16 cellular contexts compared by ENCODE assay signal in the genomic region with DNA sequence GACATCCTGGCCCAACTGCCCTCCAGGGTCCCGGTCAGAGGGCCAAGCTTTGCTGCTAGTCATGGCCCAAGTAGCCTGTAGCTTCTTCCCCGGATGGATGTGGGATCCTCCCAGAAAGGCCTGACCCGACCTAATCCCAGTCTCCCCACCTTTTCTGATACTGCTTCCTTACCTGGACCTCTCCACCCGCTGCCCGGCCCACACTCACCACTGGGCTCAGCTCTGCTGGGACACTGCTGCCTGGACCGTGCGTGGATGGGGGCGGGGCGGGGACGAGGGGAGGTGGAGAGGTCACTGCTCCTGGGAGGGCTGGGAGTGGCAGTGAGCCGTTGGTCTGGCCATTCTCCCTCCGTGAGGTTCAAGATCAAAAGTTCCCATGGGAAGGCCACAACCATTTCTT. TPM values are rescaled to one million over a fixed set of nuclear protein-coding genes. Genes with fewer than 3 reads are reported as not detected.
DNase-seq lines count a peak whose midpoint lies in the region; ATAC-seq, FAIRE-seq and TF ChIP-seq lines count a peak whose summit lies in the region.
"Had no signal": no experiment of that assay in that cellular context is flagged by ENCODE, and none has a peak within 500 bp of the region (broad histone marks: within the 10 kb centered on the region; RNA-seq: fewer than 3 reads in every experiment).

No MANE protein-coding gene starts in this region.

- H3K14ac ChIP-seq in H1 (ENCODE audit: insufficient read length) = no peak overlapping the region

- H3K4me3 ChIP-seq in H1 (ENCODE audit: extremely low read depth in 1 of 4, insufficient read depth in 2 of 4, low read depth in 3 of 4, low read length in 4 of 4) = no peak overlapping the region
- H3K4me3 ChIP-seq: GM12878 had no signal

- 88% methylated on average over 11 of the region's 12 CpGs; no CpG with 5 or more reads in 1 of the 2 experiments for WGBS in H1 (ENCODE audit: extremely low coverage in 1 of 2, insufficient coverage in 1 of 2, insufficient read length in 1 of 2, insufficient replicate concordance in 2 of 2, low coverage in 1 of 2, low lambda C conversion rate in 2 of 2, missing lambda C conversion rate in 1 of 2), 2 experiments

- no peak for FAIRE-seq in H1 (lab: Jason Lieb, UNC)
- FAIRE-seq: A204.1, GM12878 had no signal

- no peak overlapping the region for H3K18ac ChIP-seq in H1 (ENCODE audit: extremely low read depth, low read length)

- TF ChIP-seq POLR2A in H1 (IDR thresholded peaks at IDR 0.05; ENCODE audit: control extremely low read depth in 1 of 2, low read depth in 2 of 2, low read length in 2 of 2) = no peak

- H2AK5ac ChIP-seq in H1 (ENCODE audit: low read depth, low read length) = no peak overlapping the region

- H3K36me3 ChIP-seq in H1 (ENCODE audit: control insufficient read depth in 2 of 4, insufficient read depth in 4 of 4, low read length in 3 of 4) = no peaks in the 10 kb centered on the region

- H4K20me1 ChIP-seq in H1 (replicated peaks in 1 of 2; ENCODE audit: control insufficient read depth in 1 of 2, insufficient read depth in 2 of 2, low read length in 2 of 2) = no peaks in the 10 kb centered on the region

- H4K91ac ChIP-seq in H1 (replicated peaks; ENCODE audit: insufficient read length, low read length) = peak overlapping the region; percentile 3

- peaks cover 52% of the 10 kb centered on the region for H3K4me1 Mint-ChIP-seq in activated CD4-positive, alpha-beta T cell treated with anti-CD3 and anti-CD28 coated beads, Interleukin-2, amount 10 ng/mL, durations not matched to agents 24 days and 14 days
- peaks cover 68% of the 10 kb centered on the region for H3K4me1 Mint-ChIP-seq in stimulated activated naive CD8-positive, alpha-beta T cell treated with anti-CD3 and anti-CD28 coated beads, Interleukin-15, amount 100 ng/mL, for 72 hours

- CTCF ChIA-PET in H1 (lab: Charles Lee; ENCODE audit: partially characterized antibody) = interaction anchor here (1.2 to 10.9 kb wide), 4 partner anchors 11 to 99 kb away, joined by 3 to 54 read pairs (median 8); partner anchors contain the start of gene FES

- intact Hi-C loops in activated CD4-positive, alpha-beta T cell treated with anti-CD3 and anti-CD28 coated beads, Interleukin-2, amount 10 ng/mL, durations not matched to agents 24 days and 14 days (cut with micrococcal nuclease) = no loop called here
- intact Hi-C loops in cardiac septum (cut with DNase I) = no loop called here

- H2AFZ ChIP-seq in H1 (ENCODE audit: low read length) = no peak overlapping the region

- H2BK15ac ChIP-seq in H1 (ENCODE audit: low read length) = no peak overlapping the region

- no peak for DNase-seq in activated CD4-positive, alpha-beta T cell treated with anti-CD3 and anti-CD28 coated beads, Interleukin-2, amount 10 ng/mL, durations not matched to agents 24 days and 14 days
- no peak for DNase-seq in activated CD4-positive, alpha-beta T cell treated with anti-CD3 and anti-CD28 coated beads, Interleukin-2, amount 50 U/mL, for 1 hour
- no peak for DNase-seq in stimulated activated naive CD8-positive, alpha-beta T cell treated with anti-CD3 and anti-CD28 coated beads, Interleukin-15, amount 100 ng/mL, for 72 hours
- no peak for DNase-seq in stimulated activated naive CD8-positive, alpha-beta T cell treated with anti-CD3 and anti-CD28 coated beads, Interleukin-15, Interleukin-2, amounts not matched to agents 100 U/mL and 50 U/mL, for 24 hours
- no peak for DNase-seq in H1 (ENCODE audit: low read depth in 1 of 2, low spot score in 2 of 2)
- no peak for DNase-seq in H4 (ENCODE audit: low spot score)
- no peak for DNase-seq in cardiac septum (ENCODE audit: low spot score)
- DNase-seq: C1 segment of cervical spinal cord, DMS 273 treated with DMSO at 0.1 percent for 48 hours, GDM1, NCI-H1092, NCI-H146, NCI-H2081 treated with DMSO at 0.1 percent for 48 hours, NCI-H524 had no signal

- H4K8ac ChIP-seq in H1 (ENCODE audit: extremely low read depth, insufficient read depth, low read length) = no peak overlapping the region

- POLR2A ChIA-PET in H1 (lab: Charles Lee; ENCODE audit: partially characterized antibody) = no interaction called here

- no peak overlapping the region for H3K23ac ChIP-seq in H1 (ENCODE audit: insufficient read length)

- H3K79me2 ChIP-seq in H1 (ENCODE audit: control insufficient read depth in 1 of 2, insufficient read depth in 2 of 2, low read length in 2 of 2) = no peaks in the 10 kb centered on the region

- no peak overlapping the region for H2BK20ac ChIP-seq in H1 (ENCODE audit: low read length)

- ATAC-seq in stimulated activated naive CD8-positive, alpha-beta T cell treated with anti-CD3 and anti-CD28 coated beads, Interleukin-15, amount 100 ng/mL, for 72 hours = no peak
- no peak for ATAC-seq in stimulated activated naive CD8-positive, alpha-beta T cell treated with anti-CD3 and anti-CD28 coated beads, Interleukin-15, Interleukin-2, amounts not matched to agents 100 U/mL and 50 U/mL, for 24 hours
- ATAC-seq: GM12878 had no signal

- no peaks in the 10 kb centered on the region for H3K9me3 ChIP-seq in H1 (ENCODE audit: insufficient read depth in 2 of 2, low read depth in 1 of 2, low read length in 1 of 2)

- H3K56ac ChIP-seq in H1 (replicated peaks; ENCODE audit: insufficient read length, low read depth, low read length) = no peak overlapping the region

- TF ChIP-seq CTCF in H1 (IDR thresholded peaks at IDR 0.05; ENCODE audit: control extremely low read depth in 1 of 3, insufficient read depth in 1 of 3, low read depth in 1 of 3, low read length in 3 of 3) = no peak

- H3K27ac ChIP-seq in H1 (ENCODE audit: low read depth, low read length) = no peak overlapping the region

- H3K4ac ChIP-seq in H1 (replicated peaks; ENCODE audit: insufficient read length, low read depth, low read length) = no peak overlapping the region

- no peak for TF ChIP-seq RAD21 in H1 (IDR thresholded peaks at IDR 0.05 in 1 of 2, conservative IDR thresholded peaks at IDR 0.05 in 1 of 2; ENCODE audit: low read depth in 2 of 2, low read length in 2 of 2)

- no peaks in the 10 kb centered on the region for H3K23me2 ChIP-seq in H1 (ENCODE audit: low read depth, low read length)

- no peaks in the 10 kb centered on the region for H3K27me3 Mint-ChIP-seq in activated CD4-positive, alpha-beta T cell treated with anti-CD3 and anti-CD28 coated beads, Interleukin-2, amount 10 ng/mL, durations not matched to agents 24 days and 14 days
- H3K27me3 Mint-ChIP-seq in stimulated activated naive CD8-positive, alpha-beta T cell treated with anti-CD3 and anti-CD28 coated beads, Interleukin-15, amount 100 ng/mL, for 72 hours = no peaks in the 10 kb centered on the region

- peak overlapping the region; percentile 35 for H3K4me3 Mint-ChIP-seq in activated CD4-positive, alpha-beta T cell treated with anti-CD3 and anti-CD28 coated beads, Interleukin-2, amount 10 ng/mL, durations not matched to agents 24 days and 14 days
- H3K4me3 Mint-ChIP-seq in stimulated activated naive CD8-positive, alpha-beta T cell treated with anti-CD3 and anti-CD28 coated beads, Interleukin-15, amount 100 ng/mL, for 72 hours = peak overlapping the region; percentile 17 to 71

- peaks cover 25% of the 10 kb centered on the region for H3K36me3 Mint-ChIP-seq in activated CD4-positive, alpha-beta T cell treated with anti-CD3 and anti-CD28 coated beads, Interleukin-2, amount 10 ng/mL, durations not matched to agents 24 days and 14 days (ENCODE audit: low read depth)

- no peak overlapping the region for H4K5ac ChIP-seq in H1 (ENCODE audit: insufficient read length, low read depth, low read length)

- H3K9me3 Mint-ChIP-seq in activated CD4-positive, alpha-beta T cell treated with anti-CD3 and anti-CD28 coated beads, Interleukin-2, amount 10 ng/mL, durations not matched to agents 24 days and 14 days = no peaks in the 10 kb centered on the region
- H3K9me3 Mint-ChIP-seq in stimulated activated naive CD8-positive, alpha-beta T cell treated with anti-CD3 and anti-CD28 coated beads, Interleukin-15, amount 100 ng/mL, for 72 hours = peaks cover 7% of the 10 kb centered on the region in 2 donors

- no peaks in the 10 kb centered on the region for H3K79me1 ChIP-seq in H1 (ENCODE audit: low read depth, low read length)

- H2BK5ac ChIP-seq in H1 (ENCODE audit: low read depth, low read length) = no peak overlapping the region

- H3K4me2 ChIP-seq in H1 (ENCODE audit: insufficient read depth in 1 of 2, low read depth in 2 of 2, low read length in 2 of 2) = no peak overlapping the region

- no peaks in the 10 kb centered on the region for H3K27me3 ChIP-seq in H1 (replicated peaks in 1 of 4; ENCODE audit: control insufficient read depth in 3 of 4, extremely low read depth in 1 of 4, insufficient read depth in 3 of 4, low read length in 3 of 4)

- TF ChIP-seq EP300 in H1 (IDR thresholded peaks at IDR 0.05; ENCODE audit: borderline replicate concordance in 1 of 2, low read depth in 2 of 2, low read length in 2 of 2) = no peak

- H2BK12ac ChIP-seq in H1 (ENCODE audit: low read depth, low read length) = no peak overlapping the region

- peak overlapping the region; percentile 83 for H3K27ac Mint-ChIP-seq in activated CD4-positive, alpha-beta T cell treated with anti-CD3 and anti-CD28 coated beads, Interleukin-2, amount 10 ng/mL, durations not matched to agents 24 days and 14 days
- H3K27ac Mint-ChIP-seq in stimulated activated naive CD8-positive, alpha-beta T cell treated with anti-CD3 and anti-CD28 coated beads, Interleukin-15, amount 100 ng/mL, for 72 hours = peak overlapping the region in 1 of 2 donors; percentile 90

- H2BK120ac ChIP-seq in H1 (replicated peaks; ENCODE audit: low read depth, low read length) = no peak overlapping the region

- no peak overlapping the region for H3K9ac ChIP-seq in H1 (replicated peaks in 1 of 4; ENCODE audit: extremely low read depth in 1 of 4, low read depth in 3 of 4, low read length in 3 of 4)

- no peaks in the 10 kb centered on the region; a peak in 1 of 7 replicates for H3K4me1 ChIP-seq in H1 (replicated peaks in 1 of 4; ENCODE audit: control insufficient read depth in 3 of 4, insufficient read depth in 4 of 4, low read length in 3 of 4)

RNA-seq across cellular contexts. Expression of gene FURIN, which starts 40.3 kb away (rescaled TPM):
- total RNA-seq in activated CD4-positive, alpha-beta T cell treated with anti-CD3 and anti-CD28 coated beads, Interleukin-2, amount 10 ng/mL, durations not matched to agents 24 days and 14 days = 432 TPM in 2 replicates
- 28.0 and 32.1 TPM in 2 replicates for total RNA-seq in H1 (2021; fragmentation: NEBNext Ultra II Directional; extraction: Animal tissue kit (Norgen Biotek cat#: 25700))
- polyA plus RNA-seq in H1 (2011; rRNA removed) = 15.8 and 22.5 TPM in 2 replicates
- 14.1 TPM for polyA plus RNA-seq in H1 (2011; cell fraction: cytosol; rRNA removed)
- polyA plus RNA-seq in H1 (2011; cell fraction: nucleus; rRNA removed) = 23.4 TPM
- polyA plus RNA-seq in H1 (2012, experiment 1 of 2) = 14.0 to 24.5 TPM (median 23.1 TPM) in 4 replicates
- polyA plus RNA-seq in H1 (2012, experiment 2 of 2) = 21.8 TPM
- 25.4 TPM for polyA plus RNA-seq in H1 (2013, experiment 1 of 2)
- 27.3 TPM for polyA plus RNA-seq in H1 (2013, experiment 2 of 2)
- polyA minus RNA-seq in H1 (2011; rRNA and poly(A)+ RNA removed) = 14.0 and 17.4 TPM in 2 replicates
- 17.1 TPM for polyA minus RNA-seq in H1 (2011; cell fraction: cytosol; rRNA and poly(A)+ RNA removed)
- 12.8 TPM for polyA minus RNA-seq in H1 (2011; cell fraction: nucleus; rRNA and poly(A)+ RNA removed)
- 8.1 and 16.9 TPM in 2 replicates for total RNA-seq in H4 (2014; rRNA removed; shearing (Covaris generic))
- 43.9 TPM for total RNA-seq in cardiac septum

RNA-seq across cellular contexts. Expression of gene FES, which starts 56.2 kb away (rescaled TPM):
- total RNA-seq in activated CD4-positive, alpha-beta T cell treated with anti-CD3 and anti-CD28 coated beads, Interleukin-2, amount 10 ng/mL, durations not matched to agents 24 days and 14 days = 32.5 and 33.7 TPM in 2 replicates
- 6.8 and 8.6 TPM in 2 replicates for total RNA-seq in H1 (2021; fragmentation: NEBNext Ultra II Directional; extraction: Animal tissue kit (Norgen Biotek cat#: 25700))
- 8.5 and 10.9 TPM in 2 replicates for polyA plus RNA-seq in H1 (2011; rRNA removed)
- 9.5 TPM for polyA plus RNA-seq in H1 (2011; cell fraction: cytosol; rRNA removed)
- 42.5 TPM for polyA plus RNA-seq in H1 (2011; cell fraction: nucleus; rRNA removed)
- polyA plus RNA-seq in H1 (2012, experiment 1 of 2) = 4.2 to 9.7 TPM (median 8.0 TPM) in 4 replicates
- 6.3 TPM for polyA plus RNA-seq in H1 (2012, experiment 2 of 2)
- polyA plus RNA-seq in H1 (2013, experiment 1 of 2) = 3.9 TPM
- 3.0 TPM for polyA plus RNA-seq in H1 (2013, experiment 2 of 2)
- polyA minus RNA-seq in H1 (2011; rRNA and poly(A)+ RNA removed) = 7.4 and 8.6 TPM in 2 replicates
- polyA minus RNA-seq in H1 (2011; cell fraction: cytosol; rRNA and poly(A)+ RNA removed) = 9.8 TPM
- 18.5 TPM for polyA minus RNA-seq in H1 (2011; cell fraction: nucleus; rRNA and poly(A)+ RNA removed)
- total RNA-seq in H4 (2014; rRNA removed; shearing (Covaris generic)) = 0.43 and 0.88 TPM in 2 replicates
- total RNA-seq in cardiac septum = 16.2 TPM
